1 cellular context compared by ENCODE assay signal in the genomic region with DNA sequence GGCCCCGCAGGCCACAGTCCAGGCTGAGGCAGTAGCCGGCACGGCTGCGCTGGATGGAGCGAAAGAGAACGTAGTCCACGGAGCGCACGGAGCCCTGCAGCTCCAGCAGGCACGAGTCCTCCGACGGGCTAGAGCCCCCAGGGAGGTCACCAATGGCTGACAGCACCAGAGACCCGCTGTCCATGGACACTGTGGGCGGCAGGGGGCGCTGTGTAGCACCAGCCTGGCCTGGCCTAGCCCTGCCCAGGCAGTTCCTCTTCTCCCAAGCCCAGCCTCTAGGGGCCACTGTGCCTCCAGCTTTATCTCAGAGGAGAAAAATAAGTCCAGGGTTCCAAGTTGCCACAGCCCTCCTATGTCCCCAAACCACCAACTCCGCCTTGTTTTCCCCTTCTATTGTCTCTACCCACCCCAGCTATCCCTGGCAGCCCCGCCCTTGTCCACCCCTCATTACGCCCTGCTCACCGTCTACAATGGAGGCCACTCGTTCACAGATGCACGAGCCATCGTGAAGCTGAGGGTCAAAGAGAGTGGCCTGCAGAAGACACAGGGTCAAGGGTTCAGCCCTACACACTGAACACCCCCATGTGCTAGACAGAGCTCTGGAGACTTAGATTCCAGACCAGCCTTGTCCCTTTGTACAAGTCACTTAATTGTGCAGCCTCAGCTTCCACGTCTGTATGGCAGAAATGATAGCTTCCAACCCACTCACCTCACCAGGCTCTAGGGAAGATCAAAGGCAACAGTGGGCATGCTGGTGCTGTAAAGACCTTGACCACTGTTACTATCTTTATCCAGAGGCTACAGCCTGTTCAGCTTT.
A peak's percentile ranks its signal among the peaks of the same experiment; 100 is the strongest.
TF ChIP-seq lines count a peak whose summit lies in the region.

No MANE protein-coding gene starts in this region.

TF ChIP-seq in HepG2, 621 proteins besides CTCF, POLR2A, EP300 and RAD21 (continued from another document and continues in another):
- TF ChIP-seq, protein P1, sequence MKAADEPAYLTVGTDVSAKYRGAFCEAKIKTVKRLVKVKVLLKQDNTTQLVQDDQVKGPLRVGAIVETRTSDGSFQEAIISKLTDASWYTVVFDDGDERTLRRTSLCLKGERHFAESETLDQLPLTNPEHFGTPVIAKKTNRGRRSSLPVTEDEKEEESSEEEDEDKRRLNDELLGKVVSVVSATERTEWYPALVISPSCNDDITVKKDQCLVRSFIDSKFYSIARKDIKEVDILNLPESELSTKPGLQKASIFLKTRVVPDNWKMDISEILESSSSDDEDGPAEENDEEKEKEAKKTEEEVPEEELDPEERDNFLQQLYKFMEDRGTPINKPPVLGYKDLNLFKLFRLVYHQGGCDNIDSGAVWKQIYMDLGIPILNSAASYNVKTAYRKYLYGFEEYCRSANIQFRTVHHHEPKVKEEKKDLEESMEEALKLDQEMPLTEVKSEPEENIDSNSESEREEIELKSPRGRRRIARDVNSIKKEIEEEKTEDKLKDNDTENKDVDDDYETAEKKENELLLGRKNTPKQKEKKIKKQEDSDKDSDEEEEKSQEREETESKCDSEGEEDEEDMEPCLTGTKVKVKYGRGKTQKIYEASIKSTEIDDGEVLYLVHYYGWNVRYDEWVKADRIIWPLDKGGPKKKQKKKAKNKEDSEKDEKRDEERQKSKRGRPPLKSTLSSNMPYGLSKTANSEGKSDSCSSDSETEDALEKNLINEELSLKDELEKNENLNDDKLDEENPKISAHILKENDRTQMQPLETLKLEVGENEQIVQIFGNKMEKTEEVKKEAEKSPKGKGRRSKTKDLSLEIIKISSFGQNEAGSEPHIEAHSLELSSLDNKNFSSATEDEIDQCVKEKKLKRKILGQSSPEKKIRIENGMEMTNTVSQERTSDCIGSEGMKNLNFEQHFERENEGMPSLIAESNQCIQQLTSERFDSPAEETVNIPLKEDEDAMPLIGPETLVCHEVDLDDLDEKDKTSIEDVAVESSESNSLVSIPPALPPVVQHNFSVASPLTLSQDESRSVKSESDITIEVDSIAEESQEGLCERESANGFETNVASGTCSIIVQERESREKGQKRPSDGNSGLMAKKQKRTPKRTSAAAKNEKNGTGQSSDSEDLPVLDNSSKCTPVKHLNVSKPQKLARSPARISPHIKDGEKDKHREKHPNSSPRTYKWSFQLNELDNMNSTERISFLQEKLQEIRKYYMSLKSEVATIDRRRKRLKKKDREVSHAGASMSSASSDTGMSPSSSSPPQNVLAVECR (CRISPR knock-in tag; IDR thresholded peaks at IDR 0.05; ENCODE audit: borderline replicate concordance), result peak; percentile 51; the same call in 1 of the 2 replicates
- no peak for TF ChIP-seq ZNF878 (CRISPR knock-in tag; IDR thresholded peaks at IDR 0.05)
- TF ChIP-seq ZNF343 (CRISPR knock-in tag; IDR thresholded peaks at IDR 0.05), result no peak
- no peak for TF ChIP-seq ZBTB20 (CRISPR knock-in tag; IDR thresholded peaks at IDR 0.05; ENCODE audit: borderline replicate concordance, low read depth)
- no peak for TF ChIP-seq ATF7-NPFF (CRISPR knock-in tag; IDR thresholded peaks at IDR 0.05; ENCODE audit: low read depth)
- TF ChIP-seq, protein P2, sequence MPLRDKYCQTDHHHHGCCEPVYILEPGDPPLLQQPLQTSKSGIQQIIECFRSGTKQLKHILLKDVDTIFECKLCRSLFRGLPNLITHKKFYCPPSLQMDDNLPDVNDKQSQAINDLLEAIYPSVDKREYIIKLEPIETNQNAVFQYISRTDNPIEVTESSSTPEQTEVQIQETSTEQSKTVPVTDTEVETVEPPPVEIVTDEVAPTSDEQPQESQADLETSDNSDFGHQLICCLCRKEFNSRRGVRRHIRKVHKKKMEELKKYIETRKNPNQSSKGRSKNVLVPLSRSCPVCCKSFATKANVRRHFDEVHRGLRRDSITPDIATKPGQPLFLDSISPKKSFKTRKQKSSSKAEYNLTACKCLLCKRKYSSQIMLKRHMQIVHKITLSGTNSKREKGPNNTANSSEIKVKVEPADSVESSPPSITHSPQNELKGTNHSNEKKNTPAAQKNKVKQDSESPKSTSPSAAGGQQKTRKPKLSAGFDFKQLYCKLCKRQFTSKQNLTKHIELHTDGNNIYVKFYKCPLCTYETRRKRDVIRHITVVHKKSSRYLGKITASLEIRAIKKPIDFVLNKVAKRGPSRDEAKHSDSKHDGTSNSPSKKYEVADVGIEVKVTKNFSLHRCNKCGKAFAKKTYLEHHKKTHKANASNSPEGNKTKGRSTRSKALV (CRISPR knock-in tag; IDR thresholded peaks at IDR 0.05), result peak; percentile 53
- TF ChIP-seq SIN3B (IDR thresholded peaks at IDR 0.05; ENCODE audit: low read length), result no peak
- TF ChIP-seq ZUFSP (CRISPR knock-in tag; IDR thresholded peaks at IDR 0.05; ENCODE audit: borderline replicate concordance), result no peak
- peak; percentile 43; the same call in 1 of the 2 replicates for TF ChIP-seq ZKSCAN1 (IDR thresholded peaks at IDR 0.05; ENCODE audit: low read length)
- no peak for TF ChIP-seq ZZZ3 (CRISPR knock-in tag; IDR thresholded peaks at IDR 0.05; ENCODE audit: borderline replicate concordance)
- TF ChIP-seq ZNF670 (CRISPR knock-in tag; IDR thresholded peaks at IDR 0.05; ENCODE audit: borderline replicate concordance), result peak; percentile 69; the same call in 1 of the 2 replicates
- no peak for TF ChIP-seq BRCA1 (CRISPR knock-in tag; IDR thresholded peaks at IDR 0.05)
- peak; percentile 18; the same call in 1 of the 2 replicates for TF ChIP-seq ZBTB26 (CRISPR knock-in tag; IDR thresholded peaks at IDR 0.05; ENCODE audit: borderline replicate concordance)
- TF ChIP-seq ZNF510 (CRISPR knock-in tag; IDR thresholded peaks at IDR 0.05; ENCODE audit: low read depth), result no peak
- no peak for TF ChIP-seq ZNF253 (CRISPR knock-in tag; IDR thresholded peaks at IDR 0.05; ENCODE audit: borderline replicate concordance)
- TF ChIP-seq, protein P3, sequence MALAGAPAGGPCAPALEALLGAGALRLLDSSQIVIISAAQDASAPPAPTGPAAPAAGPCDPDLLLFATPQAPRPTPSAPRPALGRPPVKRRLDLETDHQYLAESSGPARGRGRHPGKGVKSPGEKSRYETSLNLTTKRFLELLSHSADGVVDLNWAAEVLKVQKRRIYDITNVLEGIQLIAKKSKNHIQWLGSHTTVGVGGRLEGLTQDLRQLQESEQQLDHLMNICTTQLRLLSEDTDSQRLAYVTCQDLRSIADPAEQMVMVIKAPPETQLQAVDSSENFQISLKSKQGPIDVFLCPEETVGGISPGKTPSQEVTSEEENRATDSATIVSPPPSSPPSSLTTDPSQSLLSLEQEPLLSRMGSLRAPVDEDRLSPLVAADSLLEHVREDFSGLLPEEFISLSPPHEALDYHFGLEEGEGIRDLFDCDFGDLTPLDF (CRISPR knock-in tag; IDR thresholded peaks at IDR 0.05), result 0 out of 2 replicates have a peak, but pooled peaks have one; percentile 13
- TF ChIP-seq, protein P4, sequence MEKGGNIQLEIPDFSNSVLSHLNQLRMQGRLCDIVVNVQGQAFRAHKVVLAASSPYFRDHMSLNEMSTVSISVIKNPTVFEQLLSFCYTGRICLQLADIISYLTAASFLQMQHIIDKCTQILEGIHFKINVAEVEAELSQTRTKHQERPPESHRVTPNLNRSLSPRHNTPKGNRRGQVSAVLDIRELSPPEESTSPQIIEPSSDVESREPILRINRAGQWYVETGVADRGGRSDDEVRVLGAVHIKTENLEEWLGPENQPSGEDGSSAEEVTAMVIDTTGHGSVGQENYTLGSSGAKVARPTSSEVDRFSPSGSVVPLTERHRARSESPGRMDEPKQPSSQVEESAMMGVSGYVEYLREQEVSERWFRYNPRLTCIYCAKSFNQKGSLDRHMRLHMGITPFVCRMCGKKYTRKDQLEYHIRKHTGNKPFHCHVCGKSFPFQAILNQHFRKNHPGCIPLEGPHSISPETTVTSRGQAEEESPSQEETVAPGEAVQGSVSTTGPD (CRISPR knock-in tag; IDR thresholded peaks at IDR 0.05), result 0 out of 2 replicates have a peak, but pooled peaks have one; percentile 36
- no peak for TF ChIP-seq RARG (CRISPR knock-in tag; IDR thresholded peaks at IDR 0.05; ENCODE audit: low read depth)
- TF ChIP-seq PITX1 (CRISPR knock-in tag; IDR thresholded peaks at IDR 0.05), result peak; percentile 56; the same call in 1 of the 2 replicates
- 0 out of 2 replicates have a peak, but pooled peaks have one; percentile 20 for TF ChIP-seq KDM5B (CRISPR knock-in tag; IDR thresholded peaks at IDR 0.05; ENCODE audit: borderline replicate concordance)
- TF ChIP-seq ZNF619 (CRISPR knock-in tag; IDR thresholded peaks at IDR 0.05), result peak; percentile 81; the same call in 1 of the 2 replicates
- TF ChIP-seq, protein P5, sequence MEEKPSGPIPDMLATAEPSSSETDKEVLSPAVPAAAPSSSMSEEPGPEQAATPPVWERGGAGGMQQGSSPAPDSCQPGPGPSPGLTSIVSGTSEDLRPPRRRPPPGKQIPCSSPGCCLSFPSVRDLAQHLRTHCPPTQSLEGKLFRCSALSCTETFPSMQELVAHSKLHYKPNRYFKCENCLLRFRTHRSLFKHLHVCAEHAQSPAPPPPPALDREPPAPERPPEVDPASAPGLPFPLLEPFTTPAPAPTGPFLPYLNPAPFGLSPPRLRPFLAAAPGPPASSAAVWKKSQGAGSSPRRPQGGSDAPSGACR (CRISPR knock-in tag; IDR thresholded peaks at IDR 0.05), result 0 out of 2 replicates have a peak, but pooled peaks have one; percentile 66
- TF ChIP-seq HNRNPLL (IDR thresholded peaks at IDR 0.05; ENCODE audit: low read depth, low read length, poor library complexity, severe bottlenecking), result peak; percentile 22
- TF ChIP-seq ZNF275 (CRISPR knock-in tag; IDR thresholded peaks at IDR 0.05; ENCODE audit: borderline replicate concordance), result 0 out of 2 replicates have a peak, but pooled peaks have one; percentile 24
- no peak for TF ChIP-seq JARID2 (CRISPR knock-in tag; IDR thresholded peaks at IDR 0.05; ENCODE audit: insufficient replicate concordance)
- no peak for TF ChIP-seq NPAS2 (CRISPR knock-in tag; IDR thresholded peaks at IDR 0.05; ENCODE audit: borderline replicate concordance)
- TF ChIP-seq, protein P6, sequence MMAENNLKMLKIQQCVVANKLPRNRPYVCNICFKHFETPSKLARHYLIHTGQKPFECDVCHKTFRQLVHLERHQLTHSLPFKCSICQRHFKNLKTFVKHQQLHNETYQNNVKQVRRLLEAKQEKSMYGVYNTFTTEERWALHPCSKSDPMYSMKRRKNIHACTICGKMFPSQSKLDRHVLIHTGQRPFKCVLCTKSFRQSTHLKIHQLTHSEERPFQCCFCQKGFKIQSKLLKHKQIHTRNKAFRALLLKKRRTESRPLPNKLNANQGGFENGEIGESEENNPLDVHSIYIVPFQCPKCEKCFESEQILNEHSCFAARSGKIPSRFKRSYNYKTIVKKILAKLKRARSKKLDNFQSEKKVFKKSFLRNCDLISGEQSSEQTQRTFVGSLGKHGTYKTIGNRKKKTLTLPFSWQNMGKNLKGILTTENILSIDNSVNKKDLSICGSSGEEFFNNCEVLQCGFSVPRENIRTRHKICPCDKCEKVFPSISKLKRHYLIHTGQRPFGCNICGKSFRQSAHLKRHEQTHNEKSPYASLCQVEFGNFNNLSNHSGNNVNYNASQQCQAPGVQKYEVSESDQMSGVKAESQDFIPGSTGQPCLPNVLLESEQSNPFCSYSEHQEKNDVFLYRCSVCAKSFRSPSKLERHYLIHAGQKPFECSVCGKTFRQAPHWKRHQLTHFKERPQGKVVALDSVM (CRISPR knock-in tag; IDR thresholded peaks at IDR 0.05), result peak; percentile 56
- peak; percentile 26; the same call in 1 of the 2 replicates for TF ChIP-seq ETV6 (CRISPR knock-in tag; conservative IDR thresholded peaks at IDR 0.05)
- peak; percentile 70; the same call in 1 of the 2 replicates for TF ChIP-seq REL (CRISPR knock-in tag; conservative IDR thresholded peaks at IDR 0.05)
- TF ChIP-seq MLX (CRISPR knock-in tag; IDR thresholded peaks at IDR 0.05), result 0 out of 2 replicates have a peak, but pooled peaks have one; percentile 5
- peak; percentile 84 for TF ChIP-seq THAP11 (CRISPR knock-in tag; IDR thresholded peaks at IDR 0.05)
- TF ChIP-seq GABPB1 (CRISPR knock-in tag; IDR thresholded peaks at IDR 0.05), result peak; percentile 72
- TF ChIP-seq SNAPC2 (CRISPR knock-in tag; IDR thresholded peaks at IDR 0.05), result peak; percentile 80; the same call in 1 of the 2 replicates
- no peak; the same call in 1 of the 2 replicates for TF ChIP-seq ZNF747 (CRISPR knock-in tag; IDR thresholded peaks at IDR 0.05; ENCODE audit: borderline replicate concordance)
- TF ChIP-seq ERF (CRISPR knock-in tag; IDR thresholded peaks at IDR 0.05), result peak; percentile 85
- TF ChIP-seq ELF1 (CRISPR knock-in tag; IDR thresholded peaks at IDR 0.05), result peak; percentile 67
